In genomic region chr16:75837681-75838080, GRCh38 we compare ENCODE assay signal across 28 cellular contexts.
"Had no signal": no experiment of that assay in that cellular context is flagged by ENCODE, and none has a peak within 500 bp of the region (broad histone marks: within the 10 kb centered on the region; RNA-seq: fewer than 3 reads in every experiment).

No MANE protein-coding gene starts in this region.

- H3K9me3 ChIP-seq: ovary, prostate gland, right lobe of liver, sigmoid colon, suprapubic skin, testis, upper lobe of right lung, uterus had no signal

- H3K9ac ChIP-seq: neural progenitor cell, parathyroid adenoma had no signal

- H3K27ac Mint-ChIP-seq: naive B cell; naive thymus-derived CD8-positive, alpha-beta T cell; natural killer cell treated with Interleukin-12 subunit alpha and Interleukin-12 subunit beta and Interleukin-15 and Interleukin-18, amount 100 ng/mL, for 72 hours; neural progenitor cell; stimulated activated effector memory CD8-positive, alpha-beta T cell treated with anti-CD3 and anti-CD28 coated beads, Interleukin-12 subunit alpha, Interleukin-12 subunit beta, amount 100 ng/mL, for 72 hours; stimulated activated naive B cell treated with anti-CD40 and anti-IgM and Interleukin-4, amounts not matched to agents 10 μg/mL and 1 μg/mL and 100 μg/mL, for 72 hours; stimulated activated naive CD8-positive, alpha-beta T cell treated with anti-CD3 and anti-CD28 coated beads, Interleukin-15, Interleukin-2, amounts not matched to agents 100 ng/mL and 50 ng/mL, for 24 hours; type B pancreatic cell had no signal

- H3K36me3 ChIP-seq: neural progenitor cell, ovary, prostate gland, right lobe of liver, sigmoid colon, stomach, suprapubic skin, tibial artery, transverse colon, upper lobe of right lung, uterus had no signal

- H3K9me3 Mint-ChIP-seq: type B pancreatic cell had no signal

- DNase-seq: naive B cell; naive thymus-derived CD8-positive, alpha-beta T cell; occipital lobe; ovary; right cardiac atrium; right lobe of liver; sigmoid colon; small intestine; stimulated activated CD4-positive, alpha-beta T cell treated with anti-CD3 and anti-CD28 coated beads, Interleukin-15, amount 100 ng/mL, for 24 hours; stimulated activated CD4-positive, alpha-beta T cell treated with anti-CD3 and anti-CD28 coated beads, Interleukin-2, amount 100 ng/mL, for 24 hours; stimulated activated CD4-positive, alpha-beta T cell treated with anti-CD3 and anti-CD28 coated beads, Interleukin-2, amount 100 ng/mL, for 48 hours; stimulated activated CD4-positive, alpha-beta T cell treated with anti-CD3 and anti-CD28 coated beads, Interleukin-4, amount 100 ng/mL, for 24 hours; stimulated activated naive B cell treated with anti-CD40 and anti-IgM and Interleukin-4, amounts not matched to agents 10 μg/mL and 1 μg/mL and 100 μg/mL, for 72 hours; stimulated activated naive CD4-positive, alpha-beta T cell treated with Interleukin-2 at 50 U/mL for 16 hours; stomach; testis; tibial artery; transverse colon; upper lobe of right lung; uterus had no signal

- H3K4me3 Mint-ChIP-seq: naive B cell; naive thymus-derived CD8-positive, alpha-beta T cell; natural killer cell treated with Interleukin-12 subunit alpha and Interleukin-12 subunit beta and Interleukin-15 and Interleukin-18, amount 100 ng/mL, for 72 hours; neural progenitor cell; stimulated activated effector memory CD8-positive, alpha-beta T cell treated with anti-CD3 and anti-CD28 coated beads, Interleukin-12 subunit alpha, Interleukin-12 subunit beta, amount 100 ng/mL, for 72 hours; stimulated activated naive B cell treated with anti-CD40 and anti-IgM and Interleukin-4, amounts not matched to agents 10 μg/mL and 1 μg/mL and 100 μg/mL, for 72 hours; stimulated activated naive CD8-positive, alpha-beta T cell treated with anti-CD3 and anti-CD28 coated beads, Interleukin-15, Interleukin-2, amounts not matched to agents 100 ng/mL and 50 ng/mL, for 24 hours; type B pancreatic cell had no signal

- H3K4me3 ChIP-seq: neural progenitor cell, ovary, prostate gland, right lobe of liver, sigmoid colon, stomach, suprapubic skin, testis, tibial artery, transverse colon, upper lobe of right lung, uterus had no signal

- H3K27me3 Mint-ChIP-seq: type B pancreatic cell had no signal

- H3K4me1 ChIP-seq: neural progenitor cell, parathyroid adenoma, prostate gland, right lobe of liver, sigmoid colon, stomach, suprapubic skin, testis, tibial artery, transverse colon, upper lobe of right lung, uterus had no signal

- H3K4me1 Mint-ChIP-seq: naive B cell; naive thymus-derived CD8-positive, alpha-beta T cell; neural progenitor cell; stimulated activated effector memory CD8-positive, alpha-beta T cell treated with anti-CD3 and anti-CD28 coated beads, Interleukin-12 subunit alpha, Interleukin-12 subunit beta, amount 100 ng/mL, for 72 hours; stimulated activated naive B cell treated with anti-CD40 and anti-IgM and Interleukin-4, amounts not matched to agents 10 μg/mL and 1 μg/mL and 100 μg/mL, for 72 hours had no signal

- H3K27me3 ChIP-seq: ovary, right lobe of liver, sigmoid colon, stomach, suprapubic skin, testis, tibial artery, transverse colon, upper lobe of right lung, uterus had no signal

- H3K27ac ChIP-seq: neural progenitor cell, ovary, parathyroid adenoma, prostate gland, right lobe of liver, sigmoid colon, stomach, suprapubic skin, testis, tibial artery, transverse colon, upper lobe of right lung, uterus had no signal

- H3K36me3 Mint-ChIP-seq: neural progenitor cell; stimulated activated effector memory CD8-positive, alpha-beta T cell treated with anti-CD3 and anti-CD28 coated beads, Interleukin-12 subunit alpha, Interleukin-12 subunit beta, amount 100 ng/mL, for 72 hours; stimulated activated naive B cell treated with anti-CD40 and anti-IgM and Interleukin-4, amounts not matched to agents 10 μg/mL and 1 μg/mL and 100 μg/mL, for 72 hours; type B pancreatic cell had no signal
